ENCODE assay signal across 10 cellular contexts in the genomic region with DNA sequence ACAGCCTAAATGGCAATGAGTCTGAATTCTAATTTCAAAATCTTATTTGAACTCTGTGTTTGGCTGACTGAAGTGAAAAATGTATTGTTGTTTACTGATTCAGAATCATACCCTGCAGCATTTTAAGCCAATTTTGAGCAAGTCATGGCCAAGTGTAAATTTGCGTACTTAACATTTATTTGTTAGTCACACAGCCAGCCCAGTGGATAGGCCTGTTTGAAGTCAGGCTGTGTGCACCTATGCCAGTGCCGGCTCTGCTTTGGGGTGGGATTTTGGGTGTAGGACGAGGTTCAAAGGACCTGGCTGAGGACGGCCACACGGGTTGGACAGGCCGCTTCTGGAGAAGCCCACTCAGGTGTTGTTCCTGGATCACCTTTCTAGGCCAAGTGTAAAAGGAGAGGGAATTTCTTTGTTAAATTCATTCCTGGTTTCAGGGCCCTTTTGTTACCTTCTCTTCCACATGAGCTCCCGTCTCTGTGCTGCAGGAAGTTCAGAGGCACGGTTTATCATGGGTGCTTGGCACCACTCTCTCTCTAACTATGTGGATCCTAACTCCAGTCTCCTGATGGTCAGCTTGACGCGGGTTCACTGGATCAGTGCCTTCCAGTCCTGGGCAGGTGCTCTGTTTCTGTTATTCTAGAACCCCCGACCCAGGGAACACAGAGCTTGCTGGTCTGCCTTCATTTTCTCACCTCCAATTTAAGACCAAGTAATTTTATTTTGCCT.
DNase-seq lines count a peak whose midpoint lies in the region; ATAC-seq, FAIRE-seq and TF ChIP-seq lines count a peak whose summit lies in the region.
"Had no signal": no experiment of that assay in that cellular context is flagged by ENCODE, and none has a peak within 500 bp of the region (broad histone marks: within the 10 kb centered on the region; RNA-seq: fewer than 3 reads in every experiment).

No MANE protein-coding gene starts in this region.

- H3K4me1 ChIP-seq in Panc1 (ENCODE audit: control insufficient read depth, insufficient read depth, low read length) = peaks cover 34% of the 10 kb centered on the region
- H3K4me1 ChIP-seq in transverse colon = peaks cover 17 to 59% (median 35%) of the 10 kb centered on the region in 4 donors
- H3K4me1 ChIP-seq in kidney (ENCODE audit: control insufficient read depth in 1 of 2, insufficient read depth in 1 of 2, low read depth in 1 of 2, low read length in 2 of 2) = peaks cover 16 to 32% of the 10 kb centered on the region in 2 donors

- peak overlapping the region; percentile 5 to 7; a peak in 3 of 4 replicates for H3K4me3 ChIP-seq in Panc1 (ENCODE audit: low read depth in 2 of 2, low read length in 2 of 2)
- H3K4me3 ChIP-seq in dorsolateral prefrontal cortex = peak overlapping the region in 4 of 59 donors; percentile 10 to 20 (median 14)
- no peak overlapping the region for H3K4me3 ChIP-seq in transverse colon
- H3K4me3 ChIP-seq in lower leg skin (ENCODE audit: low read depth, poor library complexity, severe bottlenecking) = no peak overlapping the region
- H3K4me3 ChIP-seq in kidney (ENCODE audit: low read length in 2 of 2) = no peak overlapping the region

- peak overlapping the region; percentile 89 for H3K27ac Mint-ChIP-seq in mesothelial cell of epicardium

- no peak for FAIRE-seq in kidney (lab: Jason Lieb, UNC)

- CTCF ChIA-PET in Panc1 (lab: Charles Lee) = no interaction called here

- intact Hi-C loops in Panc1 (cut with micrococcal nuclease; ENCODE audit: unreplicated experiment) = no loop called here
- intact Hi-C loops in dorsolateral prefrontal cortex (cut with DNase I) = no loop called here
- intact Hi-C loops in transverse colon (cut with DNase I; ENCODE audit: low total_unique reads) = no loop called here
- intact Hi-C loops in lower leg skin (cut with DNase I; ENCODE audit: low total_unique reads) = no loop called here
- intact Hi-C loops in kidney (cut with DNase I) = no loop called here

- POLR2A ChIA-PET in Panc1 (lab: Charles Lee) = no interaction called here

- H3K36me3 Mint-ChIP-seq in mesothelial cell of epicardium = no peaks in the 10 kb centered on the region

- TF ChIP-seq POLR2A in transverse colon (IDR thresholded peaks at IDR 0.05) (no peak), lower leg skin (IDR thresholded peaks at IDR 0.05) (no peak)

- in situ Hi-C loops in Panc1 (cut with HindIII; ENCODE audit: low pct_unique_long_range_greater_than_20kb, low sequenced_read_pairs) (no loop called here), transverse colon (cut with MboI; ENCODE audit: low pct_ligation_motif_present in 1 of 4, low pct_unique_long_range_greater_than_20kb in 1 of 4, low sequenced_read_pairs in 3 of 4) (no loop called here)

- TF ChIP-seq CTCF in Panc1 (IDR thresholded peaks at IDR 0.05) (no peak), dorsolateral prefrontal cortex (IDR thresholded peaks at IDR 0.05 in 54 of 56, conservative IDR thresholded peaks at IDR 0.05 in 2 of 56; ENCODE audit: low read depth in 1 of 56, partially characterized antibody in 56 of 56) (no peak), mesothelial cell of epicardium (IDR thresholded peaks at IDR 0.05; ENCODE audit: unreplicated experiment) (no peak), transverse colon (IDR thresholded peaks at IDR 0.05) (no peak), lower leg skin (IDR thresholded peaks at IDR 0.05) (no peak), kidney (IDR thresholded peaks at IDR 0.05; ENCODE audit: borderline replicate concordance, extremely low read depth, insufficient read depth) (no peak)

- no peak for TF ChIP-seq EP300 in transverse colon (IDR thresholded peaks at IDR 0.05; ENCODE audit: low read depth)

- no peaks in the 10 kb centered on the region for H3K27me3 Mint-ChIP-seq in mesothelial cell of epicardium (ENCODE audit: low read depth)

- H3K9ac ChIP-seq in kidney (ENCODE audit: low read length in 2 of 2) = no peak overlapping the region

- H3K27ac ChIP-seq in Panc1 (ENCODE audit: low read length) (peak overlapping the region; percentile 87), dorsolateral prefrontal cortex (peak overlapping the region in 58 of 59 donors; percentile 33 to 91 (median 74)), transverse colon (peak overlapping the region; percentile 70 to 83 (median 82)), kidney (ENCODE audit: low read depth in 2 of 2, low read length in 2 of 2) (no peak overlapping the region)

- peaks cover 17% of the 10 kb centered on the region for H3K4me1 Mint-ChIP-seq in mesothelial cell of epicardium

- ATAC-seq in Panc1 (peak; percentile 68), HG03354 (IDR thresholded peaks at IDR 0.05; ENCODE audit: poor library complexity, severe bottlenecking, unreplicated experiment) (no peak)

- no peaks in the 10 kb centered on the region for H3K9me3 ChIP-seq in Panc1 (ENCODE audit: control insufficient read depth, insufficient read depth, low read depth, low read length)
- H3K9me3 ChIP-seq in transverse colon = no peaks in the 10 kb centered on the region
- no peaks in the 10 kb centered on the region for H3K9me3 ChIP-seq in kidney (ENCODE audit: control insufficient read depth in 1 of 2, low read length in 2 of 2)

- WGBS in transverse colon (ENCODE audit: low coverage in 1 of 2), 2 donors = 90 to 100% methylated on average over 1 to 11 of the region's 11 CpGs
- 81 to 82% methylated on average over 11 of the region's 11 CpGs for WGBS in lower leg skin, 2 donors

- H3K36me3 ChIP-seq in Panc1 (ENCODE audit: control insufficient read depth, insufficient read depth, low read length) = no peaks in the 10 kb centered on the region
- no peaks in the 10 kb centered on the region for H3K36me3 ChIP-seq in transverse colon
- H3K36me3 ChIP-seq in kidney (ENCODE audit: control insufficient read depth in 1 of 2, insufficient read depth in 2 of 2, low read length in 2 of 2) = no peaks in the 10 kb centered on the region

- DNase-seq in Panc1 (ENCODE audit: low read depth, low spot score) (no peak), dorsolateral prefrontal cortex (no peak), mesothelial cell of epicardium (ENCODE audit: low spot score in 2 of 2, unreplicated experiment in 2 of 2) (no peak), transverse colon (no peak), NOMO-1 (lab: John Stamatoyannopoulos, UW; ENCODE audit: unreplicated experiment in 2 of 2) (no peak), lower leg skin (ENCODE audit: low spot score in 2 of 2) (no peak), kidney (no peak)
- DNase-seq: DMS53, NCI-H146 had no signal

- H3K27me3 ChIP-seq in Panc1 (ENCODE audit: control insufficient read depth, insufficient read depth, low read length) (no peaks in the 10 kb centered on the region), dorsolateral prefrontal cortex (no peaks in the 10 kb centered on the region), transverse colon (no peaks in the 10 kb centered on the region)

- no peaks in the 10 kb centered on the region for H3K9me3 Mint-ChIP-seq in mesothelial cell of epicardium

- H3K4me3 Mint-ChIP-seq in mesothelial cell of epicardium = no peak overlapping the region

- no TSS peak for BruUV-seq in Panc1 (replicated peaks; lab: Mats Ljungman, UMichigan)

Comparison
In these comparisons a context has a peak if more than half of its experiments do, and no peak if none do; other contexts are left out.
1. H3K27ac ChIP-seq: peak in Panc1 (single experiment), dorsolateral prefrontal cortex (58 of 59) and transverse colon (4 of 4); none in kidney (0 of 2).
2. H3K4me3 ChIP-seq: peak in Panc1 (2 of 2); none in transverse colon (0 of 4), lower leg skin (single experiment) and kidney (0 of 2).